Comparison of ENCODE assay signal across 8 cellular contexts in genomic region chr2:84846041-84846663, GRCh38. TPM values are rescaled to one million over a fixed set of nuclear protein-coding genes. Genes with fewer than 3 reads are reported as not detected.
DNase-seq lines count a peak whose midpoint lies in the region; ATAC-seq lines count a peak whose summit lies in the region.

No MANE protein-coding gene starts in this region.

- H3K4me1 ChIP-seq in skeletal muscle tissue (ENCODE audit: control insufficient read depth in 3 of 3, insufficient read depth in 3 of 3, low read length in 3 of 3) (peaks cover 0 to 4% (median 0%) of the 10 kb centered on the region in 3 donors), HAP-1 (no peaks in the 10 kb centered on the region)

- H3K27ac Mint-ChIP-seq in T-helper 17 cell: peak overlapping the region; percentile 100

- H3K36me3 Mint-ChIP-seq in T-helper 17 cell (ENCODE audit: low read depth): peaks cover 7% of the 10 kb centered on the region

- H3K4me1 Mint-ChIP-seq in T-helper 17 cell: peaks cover 74% of the 10 kb centered on the region

- H3K36me3 ChIP-seq in skeletal muscle tissue (ENCODE audit: control insufficient read depth in 3 of 3, insufficient read depth in 3 of 3, low read length in 3 of 3) (no peaks in the 10 kb centered on the region), HAP-1 (replicated peaks) (no peaks in the 10 kb centered on the region)

- DNase-seq in activated CD4-positive, CD25-positive, alpha-beta regulatory T cell treated with anti-CD3 and anti-CD28 coated beads, Interleukin-2, amount 50 U/mL, for 72 hours: no peak
- DNase-seq in T-helper 17 cell (no peak), dedifferentiated amniotic fluid mesenchymal stem cell (ENCODE audit: extremely low spot score) (peak; percentile 35), HAP-1 (ENCODE audit: low spot score in 2 of 2) (no peak), NCI-H510A (lab: John Stamatoyannopoulos, UW) (no peak)

- peak overlapping the region; percentile 57 for H3K27ac ChIP-seq in skeletal muscle tissue (ENCODE audit: low read depth, low read length)

- no peak overlapping the region for H3K9ac ChIP-seq in skeletal muscle tissue (ENCODE audit: low read depth in 1 of 3, low read length in 3 of 3)

- peak; percentile 70 to 73 for ATAC-seq in activated CD4-positive, CD25-positive, alpha-beta regulatory T cell treated with anti-CD3 and anti-CD28 coated beads, Interleukin-2, amount 50 U/mL, for 24 hours
- ATAC-seq in T-helper 17 cell: peak; percentile 87
- no peak for ATAC-seq in GM18519 (IDR thresholded peaks at IDR 0.05; ENCODE audit: low FRiP score, unreplicated experiment)

- peak overlapping the region; percentile 84 for H3K4me3 Mint-ChIP-seq in T-helper 17 cell

- H3K9me3 ChIP-seq in T-helper 17 cell (ENCODE audit: control insufficient read depth, low read length, poor library complexity, severe bottlenecking) (no peaks in the 10 kb centered on the region), skeletal muscle tissue (ENCODE audit: control insufficient read depth in 3 of 3, low read length in 3 of 3) (no peaks in the 10 kb centered on the region), HAP-1 (no peaks in the 10 kb centered on the region)

- in situ Hi-C loops in HAP-1 (cut with MboI; ENCODE audit: low sequenced_read_pairs): no loop called here

- H3K27me3 ChIP-seq in skeletal muscle tissue (ENCODE audit: control insufficient read depth in 3 of 3, insufficient read depth in 3 of 3, low read length in 3 of 3): peaks cover 0 to 2% (median 0%) of the 10 kb centered on the region in 3 donors
- H3K27me3 ChIP-seq in HAP-1 (ENCODE audit: low read depth): no peaks in the 10 kb centered on the region

- H3K27me3 Mint-ChIP-seq in T-helper 17 cell: no peaks in the 10 kb centered on the region

- H3K4me3 ChIP-seq in skeletal muscle tissue (ENCODE audit: low read length in 3 of 3) (no peak overlapping the region), HAP-1 (no peak overlapping the region)

RNA-seq across cellular contexts. Expression of gene TRABD2A, which starts 34.7 kb away (rescaled TPM):
- 10 to 100 TPM; 60.5 to 93.7 TPM for total RNA-seq in T-helper 17 cell
- total RNA-seq in skeletal muscle tissue: 1.0 TPM

RNA-seq across cellular contexts. Expression of gene TMSB10, which starts 59.3 kb away (rescaled TPM):
- 1,000 to 10,000 TPM; 1,429 to 1,736 TPM for total RNA-seq in T-helper 17 cell
- total RNA-seq in skeletal muscle tissue: 3,298 TPM

Comparison
In these comparisons a context has a peak if more than half of its experiments do, and no peak if none do; other contexts are left out.
1. RNA of gene TRABD2A, which starts 34.7 kb away (total RNA-seq): 60.5 to 93.7 TPM in T-helper 17 cell; 1.0 TPM in skeletal muscle tissue (single experiment); every median in the first group is over 10 times any median in the second.